10 cellular contexts compared by ENCODE assay signal in genomic region chr11:72260574-72260973, GRCh38. TPM values are rescaled to one million over a fixed set of nuclear protein-coding genes. Genes with fewer than 3 reads are reported as not detected.
"Had no signal": no experiment of that assay in that cellular context is flagged by ENCODE, and none has a peak within 500 bp of the region (broad histone marks: within the 10 kb centered on the region; RNA-seq: fewer than 3 reads in every experiment).

No MANE protein-coding gene starts in this region.

- H3K4me3 ChIP-seq: GM23338, K562 had no signal

- FAIRE-seq: H1, H54, HTR-8/SVneo, K562 had no signal

- ATAC-seq: GM23338, K562 had no signal

- H2AFZ ChIP-seq: GM23338 had no signal

- DNase-seq: H9, HCEC 1CT, HFFc6, IMR-90, KG1 had no signal

- H3K4me2 ChIP-seq: GM23338 had no signal

RNA-seq across cellular contexts. Expression of gene PHOX2A, which starts 16.6 kb away (rescaled TPM):
- polyA plus RNA-seq: IMR-90, K562 had no signal

RNA-seq across cellular contexts. Expression of gene FOLR2, which starts 44.0 kb away (rescaled TPM):
- polyA plus RNA-seq: GM23338, H1, IMR-90 had no signal
